In the genomic region with DNA sequence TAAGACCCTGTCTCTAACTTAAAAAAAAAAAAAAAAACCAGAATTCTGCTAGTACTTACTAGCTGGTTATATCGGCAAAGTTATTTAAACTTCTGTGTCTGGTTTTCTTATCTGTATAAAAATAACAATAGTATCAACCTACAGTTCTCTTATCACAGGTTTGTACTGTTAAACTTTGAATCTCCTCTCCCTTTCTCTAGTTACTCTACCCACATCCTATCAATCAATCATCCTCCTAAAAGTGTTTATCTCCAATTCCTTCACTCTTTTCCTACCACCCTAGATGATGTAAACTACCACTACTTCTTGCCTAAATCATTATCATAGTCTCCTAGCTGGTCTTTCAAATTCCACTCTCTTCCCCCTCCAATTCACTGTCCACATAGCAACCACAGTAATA, we compare ENCODE assay signal across 2 cellular contexts.
A peak's percentile ranks its signal among the peaks of the same experiment; 100 is the strongest.
TF ChIP-seq lines count a peak whose summit lies in the region.

No MANE protein-coding gene starts in this region.

TF ChIP-seq in HEK293, 187 proteins besides CTCF, POLR2A, EP300 and RAD21:
- TF ChIP-seq ZXDB (tag by site-specific recombination; IDR thresholded peaks at IDR 0.05) (peak; percentile 34; the same call in 1 of the 2 replicates), ZNF529 (tag by site-specific recombination; IDR thresholded peaks at IDR 0.05; ENCODE audit: insufficient replicate concordance) (no peak), EGR2 (tag by site-specific recombination; IDR thresholded peaks at IDR 0.05; ENCODE audit: low read depth) (peak; percentile 60; the same call in 1 of the 2 replicates)
TF ChIP-seq in HEK293: peak in this region for 2.

TF ChIP-seq in K562, 482 proteins besides CTCF, POLR2A, EP300 and RAD21:
- no peak for TF ChIP-seq ZBED1 (IDR thresholded peaks at IDR 0.05)
- peak; percentile 66; the same call in 1 of the 2 replicates for TF ChIP-seq SOX6 (IDR thresholded peaks at IDR 0.05)
- TF ChIP-seq, protein P1, sequence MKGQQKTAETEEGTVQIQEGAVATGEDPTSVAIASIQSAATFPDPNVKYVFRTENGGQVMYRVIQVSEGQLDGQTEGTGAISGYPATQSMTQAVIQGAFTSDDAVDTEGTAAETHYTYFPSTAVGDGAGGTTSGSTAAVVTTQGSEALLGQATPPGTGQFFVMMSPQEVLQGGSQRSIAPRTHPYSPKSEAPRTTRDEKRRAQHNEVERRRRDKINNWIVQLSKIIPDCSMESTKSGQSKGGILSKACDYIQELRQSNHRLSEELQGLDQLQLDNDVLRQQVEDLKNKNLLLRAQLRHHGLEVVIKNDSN (CRISPR knock-in tag; IDR thresholded peaks at IDR 0.05) = no peak
- TF ChIP-seq, protein P2, sequence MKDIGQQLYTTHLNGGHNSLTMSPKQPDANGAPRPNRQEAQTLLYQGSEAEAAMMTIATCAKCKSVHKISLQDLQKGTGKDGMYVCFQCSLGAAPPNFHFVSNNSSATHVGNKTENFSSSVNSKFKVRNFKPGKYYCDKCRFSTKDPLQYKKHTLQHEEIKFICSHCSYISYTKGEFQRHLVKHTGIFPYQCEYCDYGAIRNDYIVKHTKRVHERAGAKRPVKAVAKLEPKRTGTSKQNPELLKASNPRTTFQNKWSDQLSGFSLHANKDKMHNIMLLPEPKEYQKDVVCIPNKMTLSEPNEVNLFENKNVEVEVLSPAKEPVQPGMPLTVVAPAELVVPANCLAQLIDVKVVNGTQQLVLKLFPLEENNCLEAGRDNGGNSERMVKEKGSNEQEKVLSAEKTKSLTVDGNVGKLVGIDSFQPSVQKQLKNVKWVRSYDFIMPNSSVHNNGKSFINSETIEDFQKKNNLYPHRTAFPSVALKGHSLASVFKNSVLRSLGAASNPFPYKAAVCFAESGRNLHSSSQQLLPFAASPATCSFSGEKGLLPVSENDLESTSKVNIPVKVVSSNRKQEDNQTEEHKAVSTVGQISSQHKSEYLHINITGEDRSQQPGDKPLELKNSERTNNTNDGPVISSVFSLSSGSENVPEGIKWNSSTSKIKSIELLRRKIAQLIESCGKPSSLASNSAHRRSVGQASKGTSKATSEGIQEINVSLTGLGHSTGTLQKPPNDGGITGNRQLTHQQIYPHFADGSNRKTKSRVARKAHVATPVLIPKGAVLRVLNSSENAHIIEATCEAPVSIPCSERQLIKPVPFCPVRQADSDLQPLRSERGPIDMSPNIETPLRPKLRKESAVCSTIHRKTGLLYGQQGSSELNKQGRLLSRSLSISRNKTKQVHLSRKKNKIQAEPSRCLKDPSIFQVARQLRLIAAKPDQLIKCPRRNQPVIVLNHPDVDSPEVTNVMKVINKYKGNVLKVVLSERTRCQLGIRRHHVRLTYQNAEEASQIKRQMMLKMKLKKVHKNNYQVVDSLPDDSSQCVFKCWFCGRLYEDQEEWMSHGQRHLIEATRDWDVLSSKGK (CRISPR knock-in tag; IDR thresholded peaks at IDR 0.05) = no peak
- TF ChIP-seq TAL1 (IDR thresholded peaks at IDR 0.05) = peak; percentile 39; the same call in 1 of the 2 replicates
- TF ChIP-seq CBFA2T3 (IDR thresholded peaks at IDR 0.05) = peak; percentile 64
- TF ChIP-seq, protein P3, sequence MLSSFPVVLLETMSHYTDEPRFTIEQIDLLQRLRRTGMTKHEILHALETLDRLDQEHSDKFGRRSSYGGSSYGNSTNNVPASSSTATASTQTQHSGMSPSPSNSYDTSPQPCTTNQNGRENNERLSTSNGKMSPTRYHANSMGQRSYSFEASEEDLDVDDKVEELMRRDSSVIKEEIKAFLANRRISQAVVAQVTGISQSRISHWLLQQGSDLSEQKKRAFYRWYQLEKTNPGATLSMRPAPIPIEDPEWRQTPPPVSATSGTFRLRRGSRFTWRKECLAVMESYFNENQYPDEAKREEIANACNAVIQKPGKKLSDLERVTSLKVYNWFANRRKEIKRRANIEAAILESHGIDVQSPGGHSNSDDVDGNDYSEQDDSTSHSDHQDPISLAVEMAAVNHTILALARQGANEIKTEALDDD (IDR thresholded peaks at IDR 0.05) = peak; percentile 97
- no peak for TF ChIP-seq NFE2 (IDR thresholded peaks at IDR 0.05; ENCODE audit: low read depth)
- no peak for TF ChIP-seq CEBPG (CRISPR knock-in tag; IDR thresholded peaks at IDR 0.05)
- peak in 1 of 2 experiments; percentile 44; a peak in 2 of 4 replicates for TF ChIP-seq CEBPG (tag; conservative IDR thresholded peaks at IDR 0.05 in 1 of 2, IDR thresholded peaks at IDR 0.05 in 1 of 2)
- TF ChIP-seq, protein P4, sequence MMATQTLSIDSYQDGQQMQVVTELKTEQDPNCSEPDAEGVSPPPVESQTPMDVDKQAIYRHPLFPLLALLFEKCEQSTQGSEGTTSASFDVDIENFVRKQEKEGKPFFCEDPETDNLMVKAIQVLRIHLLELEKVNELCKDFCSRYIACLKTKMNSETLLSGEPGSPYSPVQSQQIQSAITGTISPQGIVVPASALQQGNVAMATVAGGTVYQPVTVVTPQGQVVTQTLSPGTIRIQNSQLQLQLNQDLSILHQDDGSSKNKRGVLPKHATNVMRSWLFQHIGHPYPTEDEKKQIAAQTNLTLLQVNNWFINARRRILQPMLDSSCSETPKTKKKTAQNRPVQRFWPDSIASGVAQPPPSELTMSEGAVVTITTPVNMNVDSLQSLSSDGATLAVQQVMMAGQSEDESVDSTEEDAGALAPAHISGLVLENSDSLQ (IDR thresholded peaks at IDR 0.05) = peak; percentile 72
- peak; percentile 68 for TF ChIP-seq ARID1B (IDR thresholded peaks at IDR 0.05)
- TF ChIP-seq TCF3 (CRISPR knock-in tag; IDR thresholded peaks at IDR 0.05) = peak; percentile 35; the same call in 1 of the 2 replicates
- TF ChIP-seq, protein P5, sequence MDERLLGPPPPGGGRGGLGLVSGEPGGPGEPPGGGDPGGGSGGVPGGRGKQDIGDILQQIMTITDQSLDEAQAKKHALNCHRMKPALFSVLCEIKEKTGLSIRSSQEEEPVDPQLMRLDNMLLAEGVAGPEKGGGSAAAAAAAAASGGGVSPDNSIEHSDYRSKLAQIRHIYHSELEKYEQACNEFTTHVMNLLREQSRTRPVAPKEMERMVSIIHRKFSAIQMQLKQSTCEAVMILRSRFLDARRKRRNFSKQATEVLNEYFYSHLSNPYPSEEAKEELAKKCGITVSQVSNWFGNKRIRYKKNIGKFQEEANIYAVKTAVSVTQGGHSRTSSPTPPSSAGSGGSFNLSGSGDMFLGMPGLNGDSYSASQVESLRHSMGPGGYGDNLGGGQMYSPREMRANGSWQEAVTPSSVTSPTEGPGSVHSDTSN (CRISPR knock-in tag; IDR thresholded peaks at IDR 0.05; ENCODE audit: low read depth) = no peak
- TF ChIP-seq, protein P5 (tag; conservative IDR thresholded peaks at IDR 0.05; ENCODE audit: low read depth) = peak; percentile 45; the same call in 1 of the 2 replicates
- peak; percentile 86 for TF ChIP-seq MEIS2 (IDR thresholded peaks at IDR 0.05; ENCODE audit: partially characterized antibody)
- no peak for TF ChIP-seq TAF15 (IDR thresholded peaks at IDR 0.05; ENCODE audit: low read depth, low read length)
- peak; percentile 37; the same call in 1 of the 2 replicates for TF ChIP-seq CBFA2T2 (conservative IDR thresholded peaks at IDR 0.05)
